ENCODE assay signal across 8 cellular contexts in genomic region chr3:193842029-193842782, GRCh38.
DNase-seq lines count a peak whose midpoint lies in the region; ATAC-seq, FAIRE-seq and TF ChIP-seq lines count a peak whose summit lies in the region.

No MANE protein-coding gene starts in this region.

- TF ChIP-seq CTCF in NB4 (IDR thresholded peaks at IDR 0.05; ENCODE audit: low read depth, low read length) (no peak), lung (IDR thresholded peaks at IDR 0.05; ENCODE audit: control extremely low read depth, extremely low read depth) (no peak), tibial nerve (IDR thresholded peaks at IDR 0.05) (no peak)

- peaks cover 0 to 3% of the 10 kb centered on the region in 2 donors for H3K4me1 ChIP-seq in lung (ENCODE audit: control insufficient read depth in 2 of 2, insufficient read depth in 2 of 2, low read length in 2 of 2)
- no peaks in the 10 kb centered on the region for H3K4me1 ChIP-seq in tibial nerve

- no peak for TF ChIP-seq EP300 in tibial nerve (IDR thresholded peaks at IDR 0.05)

- no peaks in the 10 kb centered on the region for H3K27me3 ChIP-seq in lung (ENCODE audit: control insufficient read depth, insufficient read depth)
- H3K27me3 ChIP-seq in tibial nerve = peaks cover 0 to 2% of the 10 kb centered on the region in 2 donors

- ATAC-seq in GM21825 (IDR thresholded peaks at IDR 0.05; ENCODE audit: unreplicated experiment) = peak; percentile 65
- peak; percentile 58 for ATAC-seq in lung (ENCODE audit: insufficient read depth, low FRiP score)

- peak; percentile 87 for FAIRE-seq in GM12891 (lab: Jason Lieb, UNC)

- 54 to 57% methylated on average over 16 of the region's 16 CpGs for WGBS in lung, 2 donors
- 86 to 90% methylated on average over 16 of the region's 16 CpGs for WGBS in tibial nerve, 2 donors

- no peak for TF ChIP-seq POLR2A in GM12891 (IDR thresholded peaks at IDR 0.05; ENCODE audit: low read depth, low read length)
- TF ChIP-seq POLR2A in NB4 (IDR thresholded peaks at IDR 0.05; ENCODE audit: extremely low read depth, insufficient read length) = no peak
- TF ChIP-seq POLR2A in tibial nerve (IDR thresholded peaks at IDR 0.05) = no peak

- H3K27ac ChIP-seq in lung (ENCODE audit: low read depth in 1 of 2, low read length in 1 of 2) (peak overlapping the region in 1 of 2 donors; percentile 55), tibial nerve (no peak overlapping the region)

- H3K36me3 ChIP-seq in lung (ENCODE audit: control insufficient read depth in 2 of 2, insufficient read depth in 2 of 2, low read length in 2 of 2) = no peaks in the 10 kb centered on the region
- no peaks in the 10 kb centered on the region for H3K36me3 ChIP-seq in tibial nerve

- H3K4me3 ChIP-seq in NB4 (ENCODE audit: low read depth, low read length) = no peak overlapping the region
- no peak overlapping the region for H3K4me3 ChIP-seq in lung
- no peak overlapping the region for H3K4me3 ChIP-seq in tibial nerve

- DNase-seq in GM12891 (ENCODE audit: insufficient read length, low spot score) (peak; percentile 28), NB4 (ENCODE audit: low read depth) (peak; percentile 88), lung (ENCODE audit: low spot score) (no peak), tibial nerve (ENCODE audit: low spot score in 2 of 2) (no peak), T-helper 9 cell (no peak), H4 (ENCODE audit: low spot score) (no peak)
- DNase-seq in activated effector memory CD4-positive, alpha-beta T cell treated with anti-CD3 and anti-CD28 coated beads, Interleukin-2, amount 50 U/mL, for 16 hours = no peak

- H3K9me3 ChIP-seq in lung (ENCODE audit: control insufficient read depth in 2 of 2, insufficient read depth in 1 of 2, low read length in 1 of 2) (no peaks in the 10 kb centered on the region), tibial nerve (no peaks in the 10 kb centered on the region)

TF ChIP-seq in GM12891, 5 proteins besides CTCF, POLR2A, EP300 and RAD21:
- no peak for TF ChIP-seq POLR2AphosphoS5 (IDR thresholded peaks at IDR 0.05; ENCODE audit: low read depth, low read length)
- TF ChIP-seq SPI1 (IDR thresholded peaks at IDR 0.05; ENCODE audit: low read depth, low read length) = peak; percentile 99
- no peak for TF ChIP-seq PAX5 (IDR thresholded peaks at IDR 0.05; ENCODE audit: insufficient read depth, low read length, severe bottlenecking)
- TF ChIP-seq TAF1 (IDR thresholded peaks at IDR 0.05; ENCODE audit: low read depth, low read length) = no peak
- TF ChIP-seq POU2F2 (IDR thresholded peaks at IDR 0.05; ENCODE audit: low read depth, low read length) = 0 out of 2 replicates have a peak, but pooled peaks have one; percentile 18

Comparison
In these comparisons a context has a peak if more than half of its experiments do, and no peak if none do; other contexts are left out.
1. DNase-seq: peak in GM12891 (single experiment) and NB4 (single experiment); none in lung (single experiment), activated effector memory CD4-positive, alpha-beta T cell treated with anti-CD3 and anti-CD28 coated beads, Interleukin-2, amount 50 U/mL, for 16 hours (single experiment), tibial nerve (0 of 2), T-helper 9 cell (single experiment) and H4 (single experiment).